In genomic region chr17:10429416-10430045, GRCh38 we compare ENCODE assay signal across 1 cellular context.
TF ChIP-seq lines count a peak whose summit lies in the region.

No MANE protein-coding gene starts in this region.

TF ChIP-seq in GM12878, 131 proteins besides CTCF, POLR2A, EP300 and RAD21:
- TF ChIP-seq NBN (IDR thresholded peaks at IDR 0.05) (no peak), SKIL (IDR thresholded peaks at IDR 0.05; ENCODE audit: low read depth, poor library complexity, severe bottlenecking) (no peak), ETV6 (conservative IDR thresholded peaks at IDR 0.05 in 1 of 2, IDR thresholded peaks at IDR 0.05 in 1 of 2; ENCODE audit: borderline replicate concordance in 1 of 2, low read depth in 1 of 2) (no peak), CREM (IDR thresholded peaks at IDR 0.05; ENCODE audit: low read depth) (no peak), FOXK2 (IDR thresholded peaks at IDR 0.05) (no peak), WRNIP1 (IDR thresholded peaks at IDR 0.05; ENCODE audit: borderline replicate concordance, low read depth, low read length) (no peak), SIN3A (IDR thresholded peaks at IDR 0.05; ENCODE audit: low read depth, low read length) (no peak), BCL11A (IDR thresholded peaks at IDR 0.05; ENCODE audit: low read depth, low read length) (no peak), JUNB (IDR thresholded peaks at IDR 0.05) (no peak), NFIC (IDR thresholded peaks at IDR 0.05; ENCODE audit: low read depth, low read length) (no peak)
